Comparison of ENCODE assay signal across 14 cellular contexts in genomic region chr2:143280097-143280757, GRCh38.
DNase-seq lines count a peak whose midpoint lies in the region; ATAC-seq lines count a peak whose summit lies in the region.
"Had no signal": no experiment of that assay in that cellular context is flagged by ENCODE, and none has a peak within 500 bp of the region (broad histone marks: within the 10 kb centered on the region; RNA-seq: fewer than 3 reads in every experiment).

No MANE protein-coding gene starts in this region.

- DNase-seq in T-helper 2 cell treated with Interferon-gamma antibody and Interleukin-4, amounts not matched to agents 5 μg/mL and 100 μg/mL, for 36 hours (ENCODE audit: low spot score), result no peak
- no peak for DNase-seq in T-helper 2 cell
- no peak for DNase-seq in stimulated activated naive CD8-positive, alpha-beta T cell treated with anti-CD3 and anti-CD28 coated beads, Interleukin-15, Interleukin-2, amounts not matched to agents 100 U/mL and 50 U/mL, for 24 hours
- DNase-seq in immature natural killer cell, result no peak
- DNase-seq in activated effector memory CD4-positive, alpha-beta T cell treated with anti-CD3 and anti-CD28 coated beads, Interleukin-2, amount 50 U/mL, for 16 hours, result no peak
- DNase-seq: Caco-2, KBM-7, NCI-H1436 treated with DMSO at 0.1 percent for 48 hours, NCI-H2081, NCI-H524 had no signal

- peaks cover 27% of the 10 kb centered on the region for H3K36me3 Mint-ChIP-seq in T-helper 2 cell treated with Interferon-gamma antibody and Interleukin-4, amounts not matched to agents 5 μg/mL and 100 μg/mL, for 36 hours (ENCODE audit: low read depth)
- peaks cover 13% of the 10 kb centered on the region for H3K36me3 Mint-ChIP-seq in stimulated activated naive CD8-positive, alpha-beta T cell treated with anti-CD3 and anti-CD28 coated beads, Interleukin-15, Interleukin-2, amounts not matched to agents 100 ng/mL and 50 ng/mL, for 24 hours (ENCODE audit: low read depth)
- no peaks in the 10 kb centered on the region for H3K36me3 Mint-ChIP-seq in immature natural killer cell

- no peak overlapping the region for H3K4me3 Mint-ChIP-seq in T-helper 2 cell treated with Interferon-gamma antibody and Interleukin-4, amounts not matched to agents 5 μg/mL and 100 μg/mL, for 36 hours
- no peak overlapping the region for H3K4me3 Mint-ChIP-seq in stimulated activated naive CD8-positive, alpha-beta T cell treated with anti-CD3 and anti-CD28 coated beads, Interleukin-15, Interleukin-2, amounts not matched to agents 100 ng/mL and 50 ng/mL, for 24 hours
- H3K4me3 Mint-ChIP-seq in immature natural killer cell, result no peak overlapping the region
- H3K4me3 Mint-ChIP-seq: GM23338 had no signal

- no peaks in the 10 kb centered on the region for H3K9me3 Mint-ChIP-seq in T-helper 2 cell treated with Interferon-gamma antibody and Interleukin-4, amounts not matched to agents 5 μg/mL and 100 μg/mL, for 36 hours
- no peaks in the 10 kb centered on the region for H3K9me3 Mint-ChIP-seq in stimulated activated naive CD8-positive, alpha-beta T cell treated with anti-CD3 and anti-CD28 coated beads, Interleukin-15, Interleukin-2, amounts not matched to agents 100 ng/mL and 50 ng/mL, for 24 hours
- H3K9me3 Mint-ChIP-seq in immature natural killer cell, result no peaks in the 10 kb centered on the region
- H3K9me3 Mint-ChIP-seq: GM23338 had no signal

- peak overlapping the region; percentile 48 for H3K27ac Mint-ChIP-seq in T-helper 2 cell treated with Interferon-gamma antibody and Interleukin-4, amounts not matched to agents 5 μg/mL and 100 μg/mL, for 36 hours
- H3K27ac Mint-ChIP-seq in stimulated activated naive CD8-positive, alpha-beta T cell treated with anti-CD3 and anti-CD28 coated beads, Interleukin-15, Interleukin-2, amounts not matched to agents 100 ng/mL and 50 ng/mL, for 24 hours, result peak overlapping the region; percentile 21
- peak overlapping the region in 5 of 6 donors; percentile 13 to 75 (median 38) for H3K27ac Mint-ChIP-seq in immature natural killer cell
- H3K27ac Mint-ChIP-seq: GM23338 had no signal

- no peaks in the 10 kb centered on the region for H3K27me3 Mint-ChIP-seq in T-helper 2 cell treated with Interferon-gamma antibody and Interleukin-4, amounts not matched to agents 5 μg/mL and 100 μg/mL, for 36 hours (ENCODE audit: low read depth)
- no peaks in the 10 kb centered on the region for H3K27me3 Mint-ChIP-seq in stimulated activated naive CD8-positive, alpha-beta T cell treated with anti-CD3 and anti-CD28 coated beads, Interleukin-15, Interleukin-2, amounts not matched to agents 100 ng/mL and 50 ng/mL, for 24 hours
- no peaks in the 10 kb centered on the region for H3K27me3 Mint-ChIP-seq in immature natural killer cell (ENCODE audit: low read depth in 3 of 3)

- no peak for ATAC-seq in stimulated activated naive CD8-positive, alpha-beta T cell treated with anti-CD3 and anti-CD28 coated beads, Interleukin-15, Interleukin-2, amounts not matched to agents 100 U/mL and 50 U/mL, for 24 hours
- ATAC-seq in GM18517 (IDR thresholded peaks at IDR 0.05; ENCODE audit: unreplicated experiment), result no peak
- ATAC-seq in HG03469 (IDR thresholded peaks at IDR 0.05; ENCODE audit: unreplicated experiment), result no peak
- ATAC-seq: GM23338 had no signal

- H3K4me1 Mint-ChIP-seq in T-helper 2 cell treated with Interferon-gamma antibody and Interleukin-4, amounts not matched to agents 5 μg/mL and 100 μg/mL, for 36 hours (ENCODE audit: low read depth), result peaks cover 32% of the 10 kb centered on the region
- peaks cover 39% of the 10 kb centered on the region for H3K4me1 Mint-ChIP-seq in stimulated activated naive CD8-positive, alpha-beta T cell treated with anti-CD3 and anti-CD28 coated beads, Interleukin-15, Interleukin-2, amounts not matched to agents 100 ng/mL and 50 ng/mL, for 24 hours (ENCODE audit: low read depth)
- peaks cover 35 to 70% of the 10 kb centered on the region in 2 donors for H3K4me1 Mint-ChIP-seq in immature natural killer cell
- H3K4me1 Mint-ChIP-seq: GM23338 had no signal
